20 cellular contexts compared by ENCODE assay signal in genomic region chr4:139682309-139683210, GRCh38. TPM values are rescaled to one million over a fixed set of nuclear protein-coding genes. Genes with fewer than 3 reads are reported as not detected.
DNase-seq lines count a peak whose midpoint lies in the region; ATAC-seq and TF ChIP-seq lines count a peak whose summit lies in the region.
"Had no signal": no experiment of that assay in that cellular context is flagged by ENCODE, and none has a peak within 500 bp of the region (broad histone marks: within the 10 kb centered on the region; RNA-seq: fewer than 3 reads in every experiment).

No MANE protein-coding gene starts in this region.

- no peaks in the 10 kb centered on the region for H3K27me3 ChIP-seq in spleen (replicated peaks in 1 of 7)
- H3K27me3 ChIP-seq: brain microvascular endothelial cell, MG63, sigmoid colon had no signal

- no peak overlapping the region for H3K4me3 Mint-ChIP-seq in activated T-cell treated with anti-CD3 and anti-CD28 coated beads, Interleukin-2, amount 50 U/mL, for 72 hours
- H3K4me3 Mint-ChIP-seq: immature natural killer cell; naive thymus-derived CD8-positive, alpha-beta T cell had no signal

- peak overlapping the region in 5 of 8 donors; percentile 0 to 37 (median 34) for H3K27ac ChIP-seq in spleen
- H3K27ac ChIP-seq: A549, brain microvascular endothelial cell, sigmoid colon had no signal

- peaks cover 0 to 50% (median 7%) of the 10 kb centered on the region in 6 donors for H3K36me3 ChIP-seq in spleen
- H3K36me3 ChIP-seq: brain microvascular endothelial cell, MG63 had no signal

- no peaks in the 10 kb centered on the region for H3K9me3 ChIP-seq in spleen
- H3K9me3 ChIP-seq: A549, MG63, sigmoid colon had no signal

- TF ChIP-seq POLR2A in spleen (IDR thresholded peaks at IDR 0.05): no peak

- H3K4me1 Mint-ChIP-seq in activated T-cell treated with anti-CD3 and anti-CD28 coated beads, Interleukin-2, amount 50 U/mL, for 72 hours (ENCODE audit: low read depth): peaks cover 7% of the 10 kb centered on the region

- peaks cover 0 to 17% (median 9%) of the 10 kb centered on the region in 6 donors for H3K4me1 ChIP-seq in spleen

- 50 to 71% (median 66%) methylated on average over 8 of the region's 8 CpGs for WGBS in spleen, 5 donors

- peaks cover 4 to 19% of the 10 kb centered on the region in 2 donors for H3K36me3 Mint-ChIP-seq in activated T-cell treated with anti-CD3 and anti-CD28 coated beads, Interleukin-2, amount 50 U/mL, for 72 hours (ENCODE audit: insufficient read depth in 2 of 2)

- H3K27me3 Mint-ChIP-seq in activated T-cell treated with anti-CD3 and anti-CD28 coated beads, Interleukin-2, amount 50 U/mL, for 72 hours (ENCODE audit: low read depth): no peaks in the 10 kb centered on the region

- ATAC-seq in activated T-cell treated with anti-CD3 and anti-CD28 coated beads, Interleukin-2, amount 50 U/mL, for 72 hours (replicated peaks in 1 of 2): no peak
- peak; percentile 46 for ATAC-seq in left colon
- ATAC-seq: A549; naive thymus-derived CD8-positive, alpha-beta T cell had no signal

- no peak for DNase-seq in activated T-cell treated with anti-CD3 and anti-CD28 coated beads, Interleukin-2, amount 50 U/mL, for 72 hours
- DNase-seq in activated T-cell treated with anti-CD3 and anti-CD28 coated beads for 4 hours: no peak
- peak; percentile 41 for DNase-seq in amniotic epithelial cell (ENCODE audit: low read depth)
- no peak for DNase-seq in left colon
- no peak for DNase-seq in spleen
- DNase-seq in middle frontal gyrus (ENCODE audit: extremely low spot score, low spot score): no peak
- DNase-seq in KG1 (lab: John Stamatoyannopoulos, UW): no peak
- DNase-seq in cerebellum (ENCODE audit: low spot score): no peak
- DNase-seq: activated effector memory CD4-positive, alpha-beta T cell treated with anti-CD3 and anti-CD28 coated beads, Interleukin-2, amount 50 U/mL, for 16 hours; brain microvascular endothelial cell; effector CD4-positive, alpha-beta T cell; immature natural killer cell; MG63; naive thymus-derived CD8-positive, alpha-beta T cell; NCI-H2029 treated with DMSO at 0.1 percent for 48 hours; RPMI8226; sigmoid colon; stimulated activated CD4-positive, alpha-beta T cell treated with anti-CD3 and anti-CD28 coated beads, Interleukin-4, amount 100 ng/mL, for 24 hours had no signal

- H3K9me3 Mint-ChIP-seq in activated T-cell treated with anti-CD3 and anti-CD28 coated beads, Interleukin-2, amount 50 U/mL, for 72 hours: no peaks in the 10 kb centered on the region
- H3K9me3 Mint-ChIP-seq: immature natural killer cell had no signal

- peak overlapping the region; percentile 5 for H3K27ac Mint-ChIP-seq in activated T-cell treated with anti-CD3 and anti-CD28 coated beads, Interleukin-2, amount 50 U/mL, for 72 hours
- H3K27ac Mint-ChIP-seq: naive thymus-derived CD8-positive, alpha-beta T cell had no signal

- no peak overlapping the region for H3K4me3 ChIP-seq in spleen
- H3K4me3 ChIP-seq: A549, MG63, sigmoid colon had no signal

- intact Hi-C loops in left colon (cut with DNase I, micrococcal nuclease): no loop called here
- intact Hi-C loops in spleen (cut with DNase I; ENCODE audit: low total_unique reads): no loop called here

- TF ChIP-seq CTCF in spleen (IDR thresholded peaks at IDR 0.05 in 8 of 11, conservative IDR thresholded peaks at IDR 0.05 in 3 of 11): no peak

RNA-seq across cellular contexts. Expression of gene MGST2, which starts 16.9 kb away (rescaled TPM):
- total RNA-seq in activated T-cell treated with anti-CD3 and anti-CD28 coated beads, Interleukin-2, amount 50 U/mL, for 72 hours: 10 to 100 TPM in 1 of 2 donors, 1 to 10 TPM in 1; 8.2 to 17.6 TPM
- 100 to 1,000 TPM in 1 of 2 donors, 10 to 100 TPM in 1; 99.1 to 129 TPM for total RNA-seq in left colon
- total RNA-seq in spleen: 100 to 1,000 TPM in 1 of 7 donors, 10 to 100 TPM in 6; 41.5 to 114 (median 67.3) TPM
- polyA plus RNA-seq in spleen: 10 to 100 TPM; 26.9 to 54.1 (median 50.6) TPM
- 9.3 TPM for total RNA-seq in cerebellum
- total RNA-seq: G401 had no signal
